ENCODE assay signal across 10 cellular contexts in the genomic region with DNA sequence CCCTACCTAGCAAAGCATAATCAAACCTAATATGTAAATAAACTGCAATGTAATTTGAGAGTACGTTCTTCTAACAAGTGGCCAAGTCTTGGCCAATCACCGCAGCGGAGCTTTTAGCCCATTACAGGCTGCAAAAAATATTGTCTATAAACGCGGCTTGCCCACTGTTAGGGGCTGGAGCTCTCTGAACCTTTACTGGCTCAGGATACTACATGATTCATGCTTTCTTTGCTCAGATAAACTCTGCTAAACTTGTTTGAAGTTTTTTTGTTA. TPM values are rescaled to one million over a fixed set of nuclear protein-coding genes. Genes with fewer than 3 reads are reported as not detected.
A peak's percentile ranks its signal among the peaks of the same experiment; 100 is the strongest.
DNase-seq lines count a peak whose midpoint lies in the region; ATAC-seq and TF ChIP-seq lines count a peak whose summit lies in the region.
"Had no signal": no experiment of that assay in that cellular context is flagged by ENCODE, and none has a peak within 500 bp of the region (broad histone marks: within the 10 kb centered on the region; RNA-seq: fewer than 3 reads in every experiment).

No MANE protein-coding gene starts in this region.

- H3K4me3 Mint-ChIP-seq in HFFc6: no peak overlapping the region
- no peak overlapping the region for H3K4me3 Mint-ChIP-seq in glutamatergic neuron (ENCODE audit: unreplicated experiment)

- peaks cover 16 to 30% (median 26%) of the 10 kb centered on the region in 3 donors for H3K4me1 ChIP-seq in skeletal muscle tissue (ENCODE audit: control insufficient read depth in 3 of 3, insufficient read depth in 3 of 3, low read length in 3 of 3)

- H3K36me3 ChIP-seq in skeletal muscle tissue (ENCODE audit: control insufficient read depth in 3 of 3, insufficient read depth in 3 of 3, low read length in 3 of 3): no peaks in the 10 kb centered on the region

- H3K4me3 ChIP-seq in coronary artery: peak overlapping the region; percentile 78
- peak overlapping the region; percentile 90 to 94 (median 93) for H3K4me3 ChIP-seq in skeletal muscle tissue (ENCODE audit: low read length in 3 of 3)

- no peaks in the 10 kb centered on the region for H3K9me3 ChIP-seq in skeletal muscle tissue (ENCODE audit: control insufficient read depth in 3 of 3, low read length in 3 of 3)

- no peaks in the 10 kb centered on the region for H3K9me3 Mint-ChIP-seq in HFFc6
- peaks cover 8% of the 10 kb centered on the region for H3K9me3 Mint-ChIP-seq in glutamatergic neuron (ENCODE audit: unreplicated experiment)
- H3K9me3 Mint-ChIP-seq: neural crest cell had no signal

- H3K27me3 Mint-ChIP-seq in HFFc6 (ENCODE audit: insufficient read depth) (0 out of 2 replicates have a peak, but pooled peaks cover 2% of the 10 kb centered on the region), glutamatergic neuron (ENCODE audit: unreplicated experiment) (peaks cover 2% of the 10 kb centered on the region)

- H3K27ac ChIP-seq in coronary artery: peak overlapping the region; percentile 90 to 96
- H3K27ac ChIP-seq in skeletal muscle tissue (ENCODE audit: low read depth, low read length): peak overlapping the region; percentile 97

- no peak for ATAC-seq in GM19397 (IDR thresholded peaks at IDR 0.05; ENCODE audit: unreplicated experiment)

- DNase-seq in NCI-H510A treated with DMSO at 0.1 percent for 48 hours (lab: John Stamatoyannopoulos, UW): peak; percentile 32
- DNase-seq in NCI-H510A (lab: John Stamatoyannopoulos, UW): no peak
- peak; percentile 27 for DNase-seq in NCI-H2029 (lab: John Stamatoyannopoulos, UW)
- DNase-seq in coronary artery (ENCODE audit: low spot score): no peak
- no peak for DNase-seq in HFFc6
- no peak for DNase-seq in glutamatergic neuron
- DNase-seq: activated CD8-positive, alpha-beta memory T cell treated with anti-CD3 and anti-CD28 coated beads, Interleukin-2, amount 50 U/mL, for 4 hours had no signal

- no peak overlapping the region for H3K27ac Mint-ChIP-seq in HFFc6
- no peak overlapping the region for H3K27ac Mint-ChIP-seq in glutamatergic neuron (ENCODE audit: unreplicated experiment)

- no peaks in the 10 kb centered on the region for H3K36me3 Mint-ChIP-seq in HFFc6 (ENCODE audit: low read depth)
- H3K36me3 Mint-ChIP-seq in glutamatergic neuron (ENCODE audit: unreplicated experiment): no peaks in the 10 kb centered on the region

- peak overlapping the region; percentile 81 to 97 (median 94) for H3K9ac ChIP-seq in skeletal muscle tissue (ENCODE audit: low read depth in 1 of 3, low read length in 3 of 3)

- H3K4me1 Mint-ChIP-seq in HFFc6 (ENCODE audit: low read depth) (peaks cover 35% of the 10 kb centered on the region), glutamatergic neuron (ENCODE audit: low read depth, unreplicated experiment) (peaks cover 3% of the 10 kb centered on the region)

- TF ChIP-seq CTCF in coronary artery (IDR thresholded peaks at IDR 0.05) (no peak), HFFc6 (IDR thresholded peaks at IDR 0.05) (no peak), glutamatergic neuron (IDR thresholded peaks at IDR 0.05; ENCODE audit: partially characterized antibody, unreplicated experiment) (no peak)

- no peaks in the 10 kb centered on the region for H3K27me3 ChIP-seq in skeletal muscle tissue (ENCODE audit: control insufficient read depth in 3 of 3, insufficient read depth in 3 of 3, low read length in 3 of 3)

RNA-seq across cellular contexts. Expression of gene HADH, which starts 1.0 kb away (rescaled TPM):
- 40.2 TPM for total RNA-seq in skeletal muscle tissue
- total RNA-seq in HFFc6 (2021; fragmentation: NEBNext Ultra II Directional; extraction: Animal tissue kit (Norgen Biotek cat#: 25700)): 10 to 100 TPM; 28.9 to 35.5 (median 32.8) TPM
- 10.8 TPM for total RNA-seq in glutamatergic neuron (ENCODE audit: unreplicated experiment)

RNA-seq across cellular contexts. Expression of gene CYP2U1, which starts 57.4 kb away (rescaled TPM):
- total RNA-seq in skeletal muscle tissue (5.2 TPM), glutamatergic neuron (ENCODE audit: unreplicated experiment) (4.4 TPM)
- 10 to 100 TPM; 17.7 to 25.5 (median 21.7) TPM for total RNA-seq in HFFc6 (2021; fragmentation: NEBNext Ultra II Directional; extraction: Animal tissue kit (Norgen Biotek cat#: 25700))

Comparison
In these comparisons a context has a peak if more than half of its experiments do, and no peak if none do; other contexts are left out.
1. DNase-seq: peak in NCI-H510A treated with DMSO at 0.1 percent for 48 hours (single experiment) and NCI-H2029 (single experiment); none in NCI-H510A (single experiment), coronary artery (single experiment), HFFc6 (single experiment) and glutamatergic neuron (single experiment).